ENCODE assay signal across 1 cellular context in the genomic region with DNA sequence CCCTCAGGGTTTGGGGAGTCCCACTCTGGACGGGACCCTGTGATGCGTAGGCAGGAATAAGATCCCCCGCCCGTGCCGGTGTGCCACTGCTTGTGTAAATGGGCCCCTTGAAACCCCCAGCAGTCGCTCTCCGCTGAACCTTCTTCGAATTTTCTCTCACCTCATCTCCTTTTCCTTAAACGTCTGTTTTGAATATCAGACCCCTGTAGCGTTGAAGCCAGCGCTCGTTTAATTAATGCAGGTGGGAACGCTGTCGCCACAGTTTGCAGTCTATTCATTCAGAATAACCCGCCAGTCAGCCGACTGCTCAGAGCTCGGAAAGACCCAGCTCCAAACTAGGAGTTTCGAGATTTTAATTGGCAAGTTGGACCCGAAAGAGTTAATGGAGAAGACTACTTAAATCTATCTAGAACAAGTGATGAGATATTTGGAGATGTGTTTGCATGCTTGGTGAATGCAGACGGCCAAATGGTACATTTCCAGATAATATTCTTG.
TF ChIP-seq lines count a peak whose summit lies in the region.

No MANE protein-coding gene starts in this region.

TF ChIP-seq in H1, 55 proteins besides CTCF, POLR2A, EP300 and RAD21:
- TF ChIP-seq GABPA (IDR thresholded peaks at IDR 0.05; ENCODE audit: borderline replicate concordance, insufficient read depth, low read length) (0 out of 2 replicates have a peak, but pooled peaks have one; percentile 5), CEBPB (IDR thresholded peaks at IDR 0.05; ENCODE audit: low read depth, low read length) (no peak), SIN3A (conservative IDR thresholded peaks at IDR 0.05 in 1 of 2, IDR thresholded peaks at IDR 0.05 in 1 of 2; ENCODE audit: low read depth in 1 of 2, low read length in 2 of 2) (0 out of 4 replicates have a peak, but pooled peaks of 1 of the 2 experiments have one; percentile 39), KDM4A (IDR thresholded peaks at IDR 0.05; ENCODE audit: low read depth, low read length, severe bottlenecking) (peak; percentile 28)
